ENCODE assay signal across 16 cellular contexts in the genomic region with DNA sequence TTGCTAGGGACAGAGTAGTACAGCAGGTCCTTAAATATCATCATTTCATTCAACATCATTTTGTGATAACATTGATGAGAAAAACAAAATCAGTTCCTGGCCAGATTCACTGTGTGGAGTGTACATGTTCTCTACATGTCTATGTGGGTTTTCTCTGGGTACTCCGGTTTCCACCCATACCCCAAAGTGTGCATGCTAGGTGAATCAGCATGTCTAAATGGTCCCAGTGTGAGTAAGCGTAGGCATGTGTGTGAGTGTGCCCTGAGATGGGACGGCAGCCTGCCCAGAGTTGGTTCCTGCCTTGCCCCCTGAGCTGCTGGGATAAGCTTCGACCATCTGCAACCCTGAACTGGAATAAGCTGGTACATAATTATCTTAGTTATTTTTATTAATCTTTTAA. TPM values are rescaled to one million over a fixed set of nuclear protein-coding genes. Genes with fewer than 3 reads are reported as not detected.
"Had no signal": no experiment of that assay in that cellular context is flagged by ENCODE, and none has a peak within 500 bp of the region (broad histone marks: within the 10 kb centered on the region; RNA-seq: fewer than 3 reads in every experiment).

No MANE protein-coding gene starts in this region.

- H3K4me3 ChIP-seq: MG63, SJCRH30 had no signal

- H3K9me3 ChIP-seq: MG63, SJCRH30 had no signal

- H3K27ac ChIP-seq: HL-60, SJCRH30 had no signal

- H3K4me1 ChIP-seq: SJCRH30 had no signal

- H3K27me3 ChIP-seq: MG63, SJCRH30 had no signal

- H3K36me3 ChIP-seq: MG63, SJCRH30 had no signal

- DNase-seq: KBM-7; MG63; NCI-H1092; NCI-H1417 treated with DMSO at 0.1 percent for 48 hours; NCI-H146; NCI-H2081; NCI-H226; NCI-H446; NCI-H510A; NCI-H82; NK-92 treated with Interleukin-12 subunit alpha and Interleukin-12 subunit beta, amount 100 ng/mL, for 24 hours; PC-3; SHP77 treated with DMSO at 0.1 percent for 48 hours; SJCRH30 had no signal

RNA-seq across cellular contexts. Expression of a gene that starts 16.5 kb away (rescaled TPM):
- total RNA-seq: OCI-LY7 had no signal
